Comparison of ENCODE assay signal across 25 cellular contexts in genomic region chr13:77975358-77976042, GRCh38. TPM values are rescaled to one million over a fixed set of nuclear protein-coding genes. Genes with fewer than 3 reads are reported as not detected.
A peak's percentile ranks its signal among the peaks of the same experiment; 100 is the strongest.
DNase-seq lines count a peak whose midpoint lies in the region; ATAC-seq and TF ChIP-seq lines count a peak whose summit lies in the region.
"Had no signal": no experiment of that assay in that cellular context is flagged by ENCODE, and none has a peak within 500 bp of the region (broad histone marks: within the 10 kb centered on the region; RNA-seq: fewer than 3 reads in every experiment).

No MANE protein-coding gene starts in this region.

- peak overlapping the region; percentile 92 for H3K4me3 Mint-ChIP-seq in Caco-2 (ENCODE audit: unreplicated experiment)
- H3K4me3 Mint-ChIP-seq in neural progenitor cell: no peak overlapping the region
- H3K4me3 Mint-ChIP-seq in activated CD4-positive, alpha-beta T cell treated with anti-CD3 and anti-CD28 coated beads, Interleukin-2, amount 10 ng/mL, durations not matched to agents 7 days and 5 days: no peak overlapping the region
- H3K4me3 Mint-ChIP-seq: CD4-positive, CD25-positive, alpha-beta regulatory T cell had no signal

- intact Hi-C loops in Caco-2 (cut with micrococcal nuclease; ENCODE audit: unreplicated experiment): loop anchor here (2.0 kb wide), 1 partner anchor 23 kb away; no protein-coding TSS in a partner anchor

- H3K9me3 ChIP-seq in Caco-2: no peaks in the 10 kb centered on the region
- no peaks in the 10 kb centered on the region for H3K9me3 ChIP-seq in neural progenitor cell (ENCODE audit: low read depth)
- H3K9me3 ChIP-seq: BLaER1, SK-N-SH had no signal

- H3K27me3 ChIP-seq in Caco-2 (replicated peaks; ENCODE audit: control insufficient read depth, insufficient read depth, low read length): no peaks in the 10 kb centered on the region
- no peaks in the 10 kb centered on the region for H3K27me3 ChIP-seq in neural progenitor cell
- H3K27me3 ChIP-seq: BLaER1 had no signal

- H3K36me3 Mint-ChIP-seq in Caco-2 (ENCODE audit: insufficient read depth, unreplicated experiment) (peaks cover 7% of the 10 kb centered on the region), neural progenitor cell (peaks cover 2% of the 10 kb centered on the region)
- H3K36me3 Mint-ChIP-seq in activated CD4-positive, alpha-beta T cell treated with anti-CD3 and anti-CD28 coated beads, Interleukin-2, amount 10 ng/mL, durations not matched to agents 7 days and 5 days (ENCODE audit: low read depth): no peaks in the 10 kb centered on the region
- H3K36me3 Mint-ChIP-seq: CD4-positive, CD25-positive, alpha-beta regulatory T cell had no signal

- H3K4me1 ChIP-seq in Caco-2: peaks cover 20% of the 10 kb centered on the region
- H3K4me1 ChIP-seq in neural progenitor cell: peaks cover 1% of the 10 kb centered on the region
- H3K4me1 ChIP-seq: BLaER1 had no signal

- H3K4me3 ChIP-seq in Caco-2 (ENCODE audit: low read depth, low read length) (peak overlapping the region; percentile 43), neural progenitor cell (no peak overlapping the region)
- H3K4me3 ChIP-seq: BLaER1, K562 had no signal

- BruUV-seq in Caco-2 (replicated peaks; lab: Mats Ljungman, UMichigan): no TSS peak

- no peak for TF ChIP-seq POLR2A in erythroblast (IDR thresholded peaks at IDR 0.05; ENCODE audit: low read length)

- no peak overlapping the region for H3K27ac ChIP-seq in neural progenitor cell
- H3K27ac ChIP-seq: BLaER1 had no signal

- CTCF ChIA-PET in Caco-2 (lab: Charles Lee): no interaction called here
- CTCF ChIA-PET in activated CD4-positive, alpha-beta T cell treated with anti-CD3 and anti-CD28 coated beads, Interleukin-2, amount 10 ng/mL, durations not matched to agents 7 days and 5 days (lab: Charles Lee): no interaction called here

- no peaks in the 10 kb centered on the region for H3K27me3 Mint-ChIP-seq in Caco-2 (ENCODE audit: insufficient read depth, unreplicated experiment)
- peaks cover 2% of the 10 kb centered on the region for H3K27me3 Mint-ChIP-seq in neural progenitor cell (ENCODE audit: insufficient read depth, low read depth)
- H3K27me3 Mint-ChIP-seq in activated CD4-positive, alpha-beta T cell treated with anti-CD3 and anti-CD28 coated beads, Interleukin-2, amount 10 ng/mL, durations not matched to agents 7 days and 5 days: no peaks in the 10 kb centered on the region
- H3K27me3 Mint-ChIP-seq: CD4-positive, CD25-positive, alpha-beta regulatory T cell had no signal

- no peak overlapping the region for H3K4me2 ChIP-seq in neural progenitor cell
- H3K4me2 ChIP-seq: BLaER1, SK-N-SH had no signal

- H2AFZ ChIP-seq in neural progenitor cell (replicated peaks): no peak overlapping the region

- H3K9ac ChIP-seq in neural progenitor cell: no peak overlapping the region
- H3K9ac ChIP-seq: BLaER1, SK-N-SH had no signal

- H3K4me1 Mint-ChIP-seq in Caco-2 (ENCODE audit: low read depth, unreplicated experiment) (peaks cover 26% of the 10 kb centered on the region), neural progenitor cell (peaks cover 7% of the 10 kb centered on the region)
- H3K4me1 Mint-ChIP-seq in activated CD4-positive, alpha-beta T cell treated with anti-CD3 and anti-CD28 coated beads, Interleukin-2, amount 10 ng/mL, durations not matched to agents 7 days and 5 days: no peaks in the 10 kb centered on the region
- H3K4me1 Mint-ChIP-seq: CD4-positive, CD25-positive, alpha-beta regulatory T cell had no signal

- no peak for ATAC-seq in HG03159 (IDR thresholded peaks at IDR 0.05; ENCODE audit: unreplicated experiment)
- ATAC-seq: K562 had no signal

- POLR2A ChIA-PET in Caco-2 (lab: Charles Lee): interaction anchor here (0.6 kb wide), 1 partner anchor 1047 kb away, joined by 3 read pairs; no protein-coding TSS in a partner anchor
- POLR2A ChIA-PET in activated CD4-positive, alpha-beta T cell treated with anti-CD3 and anti-CD28 coated beads, Interleukin-2, amount 10 ng/mL, durations not matched to agents 7 days and 5 days (lab: Charles Lee): no interaction called here

- H3K79me2 ChIP-seq in neural progenitor cell (ENCODE audit: low read depth): no peaks in the 10 kb centered on the region

- DNase-seq in Caco-2: peak; percentile 75 to 84
- DNase-seq in OCI-M1 (lab: John Stamatoyannopoulos, UW): peak; percentile 20
- peak; percentile 34 to 73 for DNase-seq in erythroblast (lab: John Stamatoyannopoulos, UW)
- DNase-seq in neural progenitor cell (ENCODE audit: low spot score): no peak
- no peak for DNase-seq in activated CD4-positive, alpha-beta T cell treated with anti-CD3 and anti-CD28 coated beads, Interleukin-2, amount 10 ng/mL, durations not matched to agents 7 days and 5 days
- no peak for DNase-seq in HPDE6-E6E7 (ENCODE audit: extremely low spot score)
- DNase-seq in D341Med (ENCODE audit: low spot score): no peak
- DNase-seq: CD4-positive, CD25-positive, alpha-beta regulatory T cell; Kasumi-1; MV-4-11; NCI-H1105; NCI-H1436 treated with DMSO at 0.1 percent for 48 hours; NCI-H1930; NCI-H2107; NCI-H446 treated with DMSO at 0.1 percent for 48 hours; NCI-H526; NCI-H82; SIG-M5; SK-N-SH; SW 1271 had no signal

- no peaks in the 10 kb centered on the region for H4K20me1 ChIP-seq in neural progenitor cell (ENCODE audit: low read depth)
- H4K20me1 ChIP-seq: BLaER1 had no signal

- H3K27ac Mint-ChIP-seq in Caco-2 (ENCODE audit: unreplicated experiment) (peak overlapping the region; percentile 94), neural progenitor cell (peak overlapping the region; percentile 79)
- H3K27ac Mint-ChIP-seq in activated CD4-positive, alpha-beta T cell treated with anti-CD3 and anti-CD28 coated beads, Interleukin-2, amount 10 ng/mL, durations not matched to agents 7 days and 5 days: no peak overlapping the region
- H3K27ac Mint-ChIP-seq: CD4-positive, CD25-positive, alpha-beta regulatory T cell had no signal

- H3K9me3 Mint-ChIP-seq in Caco-2 (ENCODE audit: unreplicated experiment) (no peaks in the 10 kb centered on the region), neural progenitor cell (peaks cover 25% of the 10 kb centered on the region)
- no peaks in the 10 kb centered on the region for H3K9me3 Mint-ChIP-seq in activated CD4-positive, alpha-beta T cell treated with anti-CD3 and anti-CD28 coated beads, Interleukin-2, amount 10 ng/mL, durations not matched to agents 7 days and 5 days

- H3F3A ChIP-seq in neural progenitor cell (ENCODE audit: low read depth): no peaks in the 10 kb centered on the region

- TF ChIP-seq CTCF in Caco-2 (IDR thresholded peaks at IDR 0.05; ENCODE audit: insufficient read depth in 1 of 2, low read depth in 1 of 2, low read length in 1 of 2, severe bottlenecking in 1 of 2, unreplicated experiment in 1 of 2) (no peak), neural progenitor cell (IDR thresholded peaks at IDR 0.05) (no peak)

- H3K36me3 ChIP-seq in Caco-2 (ENCODE audit: control insufficient read depth, insufficient read depth, low read length) (no peaks in the 10 kb centered on the region), neural progenitor cell (no peaks in the 10 kb centered on the region)
- H3K36me3 ChIP-seq: BLaER1 had no signal

RNA-seq across cellular contexts. Expression of gene EDNRB, which starts 56.9 kb away (rescaled TPM):
- 19.2 and 21.7 TPM in 2 replicates for total RNA-seq in Caco-2 (2022)
- 2.0 and 2.2 TPM in 2 replicates for total RNA-seq in neural progenitor cell (ENCODE audit: low replicate concordance)
- not detected for total RNA-seq in activated CD4-positive, alpha-beta T cell treated with anti-CD3 and anti-CD28 coated beads, Interleukin-2, amount 10 ng/mL, durations not matched to agents 7 days and 5 days
- total RNA-seq: A172; CD4-positive, CD25-positive, alpha-beta regulatory T cell; MCF 10A had no signal

Comparison
In these comparisons a context has a peak if more than half of its experiments do, and no peak if none do; other contexts are left out.
1. DNase-seq: peak in Caco-2 (2 of 2), OCI-M1 (single experiment) and erythroblast (2 of 2); none in neural progenitor cell (single experiment), activated CD4-positive, alpha-beta T cell treated with anti-CD3 and anti-CD28 coated beads, Interleukin-2, amount 10 ng/mL, durations not matched to agents 7 days and 5 days (single experiment), HPDE6-E6E7 (single experiment) and D341Med (single experiment).